Comparison of ENCODE assay signal across 11 cellular contexts in the genomic region with DNA sequence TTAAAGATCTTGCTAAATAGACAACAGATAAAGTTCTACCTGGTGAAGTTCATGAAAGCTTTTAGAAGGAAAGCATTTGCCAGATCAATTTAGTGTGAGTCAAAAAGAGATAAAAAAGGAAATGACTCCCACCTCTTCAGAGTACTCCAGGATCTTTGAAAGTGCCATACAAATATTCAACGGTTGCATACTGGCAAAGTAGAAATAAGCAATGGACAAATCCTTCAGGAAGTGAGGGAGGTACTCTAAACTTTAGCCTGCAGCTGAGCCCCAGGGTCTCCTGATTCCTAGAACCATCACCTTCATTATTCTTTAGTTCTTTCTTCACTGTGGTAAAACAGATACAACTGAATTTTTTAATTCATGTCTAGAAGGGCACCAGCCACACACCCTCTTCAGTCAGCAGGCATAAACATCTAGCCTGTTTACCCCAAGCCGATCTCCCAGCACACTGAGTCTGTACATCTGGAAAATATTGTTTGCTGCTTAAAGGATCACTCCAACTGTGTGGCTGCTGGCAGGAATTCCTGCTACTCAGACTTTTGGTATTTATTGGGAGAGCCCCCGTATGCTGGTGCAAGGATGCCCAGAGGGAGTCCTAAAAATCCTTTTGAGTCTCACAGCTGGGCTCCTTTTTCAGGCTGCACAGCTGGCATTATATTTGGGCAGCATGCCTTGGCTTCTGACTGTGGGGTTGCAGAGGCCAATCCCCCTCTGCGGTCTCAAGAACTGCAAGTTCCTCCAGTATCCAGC.
A peak's percentile ranks its signal among the peaks of the same experiment; 100 is the strongest.
DNase-seq lines count a peak whose midpoint lies in the region; ATAC-seq and TF ChIP-seq lines count a peak whose summit lies in the region.
"Had no signal": no experiment of that assay in that cellular context is flagged by ENCODE, and none has a peak within 500 bp of the region (broad histone marks: within the 10 kb centered on the region; RNA-seq: fewer than 3 reads in every experiment).

No MANE protein-coding gene starts in this region.

- intact Hi-C loops in naive thymus-derived CD4-positive, alpha-beta T cell (cut with micrococcal nuclease): no loop called here

- no peaks in the 10 kb centered on the region for H3K4me1 Mint-ChIP-seq in naive thymus-derived CD4-positive, alpha-beta T cell

- no peak overlapping the region for H3K27ac ChIP-seq in RWPE2 (ENCODE audit: poor library complexity, severe bottlenecking)
- no peak overlapping the region for H3K27ac ChIP-seq in foreskin keratinocyte
- H3K27ac ChIP-seq in subcutaneous abdominal adipose tissue (ENCODE audit: low read depth, low read length): peak overlapping the region; percentile 78
- no peak overlapping the region for H3K27ac ChIP-seq in naive thymus-derived CD4-positive, alpha-beta T cell (ENCODE audit: low read depth, low read length)
- H3K27ac ChIP-seq: spleen had no signal

- H3K9me3 Mint-ChIP-seq in naive thymus-derived CD4-positive, alpha-beta T cell: no peaks in the 10 kb centered on the region

- H3K9me3 ChIP-seq in RWPE2 (ENCODE audit: severe bottlenecking) (peaks cover 1% of the 10 kb centered on the region), subcutaneous abdominal adipose tissue (ENCODE audit: control insufficient read depth in 5 of 5, low read length in 5 of 5) (no peaks in the 10 kb centered on the region)
- H3K9me3 ChIP-seq in naive thymus-derived CD4-positive, alpha-beta T cell (ENCODE audit: control insufficient read depth in 2 of 3, low read length in 3 of 3): no peaks in the 10 kb centered on the region
- H3K9me3 ChIP-seq: spleen had no signal

- no peaks in the 10 kb centered on the region for H3K36me3 Mint-ChIP-seq in naive thymus-derived CD4-positive, alpha-beta T cell

- H3K27me3 Mint-ChIP-seq in naive thymus-derived CD4-positive, alpha-beta T cell: peaks cover 0 to 21% (median 0%) of the 10 kb centered on the region in 5 donors

- H3K27ac Mint-ChIP-seq in naive thymus-derived CD4-positive, alpha-beta T cell: no peak overlapping the region

- H3K4me1 ChIP-seq in RWPE2 (ENCODE audit: insufficient read depth, poor library complexity, severe bottlenecking) (no peaks in the 10 kb centered on the region), foreskin keratinocyte (no peaks in the 10 kb centered on the region), subcutaneous abdominal adipose tissue (ENCODE audit: control insufficient read depth in 5 of 5, insufficient read depth in 5 of 5, low read length in 5 of 5) (peaks cover 0 to 52% (median 41%) of the 10 kb centered on the region in 5 donors)
- no peaks in the 10 kb centered on the region for H3K4me1 ChIP-seq in naive thymus-derived CD4-positive, alpha-beta T cell (ENCODE audit: control insufficient read depth in 2 of 2, insufficient read depth in 2 of 2, low read length in 2 of 2)

- no peaks in the 10 kb centered on the region for H3K27me3 ChIP-seq in RWPE2 (ENCODE audit: insufficient read depth, poor library complexity, severe bottlenecking)
- H3K27me3 ChIP-seq in foreskin keratinocyte: peaks cover 3% of the 10 kb centered on the region
- no peaks in the 10 kb centered on the region for H3K27me3 ChIP-seq in subcutaneous abdominal adipose tissue (ENCODE audit: control insufficient read depth in 5 of 5, insufficient read depth in 4 of 5, low read length in 5 of 5)
- H3K27me3 ChIP-seq in naive thymus-derived CD4-positive, alpha-beta T cell (ENCODE audit: control insufficient read depth in 2 of 2, insufficient read depth in 2 of 2, low read length in 2 of 2): no peaks in the 10 kb centered on the region
- H3K27me3 ChIP-seq: spleen had no signal

- H3K36me3 ChIP-seq in RWPE2 (ENCODE audit: low read depth): no peaks in the 10 kb centered on the region
- H3K36me3 ChIP-seq in subcutaneous abdominal adipose tissue (ENCODE audit: control insufficient read depth in 5 of 5, insufficient read depth in 5 of 5, low read length in 5 of 5): no peaks in the 10 kb centered on the region
- no peaks in the 10 kb centered on the region for H3K36me3 ChIP-seq in naive thymus-derived CD4-positive, alpha-beta T cell (ENCODE audit: control insufficient read depth in 2 of 3, insufficient read depth in 3 of 3, low read length in 3 of 3)
- H3K36me3 ChIP-seq: spleen had no signal

- H3K4me3 ChIP-seq in RWPE2 (ENCODE audit: severe bottlenecking) (no peak overlapping the region), subcutaneous abdominal adipose tissue (ENCODE audit: low read depth in 1 of 5, low read length in 5 of 5) (peak overlapping the region in 1 of 5 donors; percentile 12)
- no peak overlapping the region for H3K4me3 ChIP-seq in naive thymus-derived CD4-positive, alpha-beta T cell (ENCODE audit: low read length)
- H3K4me3 ChIP-seq: spleen had no signal

- no peak overlapping the region for H3K4me3 Mint-ChIP-seq in naive thymus-derived CD4-positive, alpha-beta T cell

- POLR2A ChIA-PET in naive thymus-derived CD4-positive, alpha-beta T cell (lab: Charles Lee): no interaction called here

- peak; percentile 41; the same call in 1 of the 3 replicates for ATAC-seq in RWPE2 (ENCODE audit: low read depth)
- peak; percentile 34 for ATAC-seq in foreskin keratinocyte
- no peak for ATAC-seq in HG03442 (IDR thresholded peaks at IDR 0.05; ENCODE audit: unreplicated experiment)
- ATAC-seq in naive thymus-derived CD4-positive, alpha-beta T cell: no peak

- no peak overlapping the region for H3K9ac ChIP-seq in subcutaneous abdominal adipose tissue (ENCODE audit: low read length in 5 of 5)

- TF ChIP-seq CTCF in RWPE2 (IDR thresholded peaks at IDR 0.05; ENCODE audit: poor library complexity, severe bottlenecking) (no peak), foreskin keratinocyte (conservative IDR thresholded peaks at IDR 0.05) (no peak)

- DNase-seq in DMS53 (lab: John Stamatoyannopoulos, UW) (peak; percentile 7), DMS53 treated with DMSO at 0.1 percent for 48 hours (lab: John Stamatoyannopoulos, UW; ENCODE audit: unreplicated experiment) (no peak), RWPE2 (ENCODE audit: low spot score) (no peak), foreskin keratinocyte (peak in 1 of 2 donors; percentile 41)
- DNase-seq in stimulated activated naive CD4-positive, alpha-beta T cell treated with Interleukin-2 at 50 U/mL for 16 hours (lab: John Stamatoyannopoulos, UW): no peak
- no peak for DNase-seq in naive thymus-derived CD4-positive, alpha-beta T cell
- DNase-seq: 8988T; activated T-cell treated with anti-CD3 and anti-CD28 coated beads, Interleukin-2, amount 50 U/mL, for 1 hour; spleen had no signal

- CTCF ChIA-PET in naive thymus-derived CD4-positive, alpha-beta T cell (lab: Charles Lee): interaction anchor here (0.6 kb wide), 1 partner anchor 9 kb away, joined by 6 read pairs; no protein-coding TSS in a partner anchor

Comparison
In these comparisons a context has a peak if more than half of its experiments do, and no peak if none do; other contexts are left out.
1. ATAC-seq: peak in RWPE2 (single experiment) and foreskin keratinocyte (single experiment); none in HG03442 (single experiment) and naive thymus-derived CD4-positive, alpha-beta T cell (single experiment).